20 cellular contexts compared by ENCODE assay signal in genomic region chr2:74291891-74292621, GRCh38. TPM values are rescaled to one million over a fixed set of nuclear protein-coding genes. Genes with fewer than 3 reads are reported as not detected.
DNase-seq lines count a peak whose midpoint lies in the region; ATAC-seq, FAIRE-seq and TF ChIP-seq lines count a peak whose summit lies in the region.
"Had no signal": no experiment of that assay in that cellular context is flagged by ENCODE, and none has a peak within 500 bp of the region (broad histone marks: within the 10 kb centered on the region; RNA-seq: fewer than 3 reads in every experiment).

No MANE protein-coding gene starts in this region.

- H3K27ac ChIP-seq in OCI-LY7 (ENCODE audit: low read depth, low read length, poor library complexity, severe bottlenecking): peak overlapping the region; percentile 72
- H3K27ac ChIP-seq in H1 (ENCODE audit: low read depth, low read length): no peak overlapping the region
- H3K27ac ChIP-seq: suprapubic skin had no signal

- H3K9me2 ChIP-seq in OCI-LY7 (ENCODE audit: insufficient read depth, low read length): no peaks in the 10 kb centered on the region

- no peak overlapping the region for H2BK120ac ChIP-seq in H1 (replicated peaks; ENCODE audit: low read depth, low read length)

- no peak overlapping the region for H3K4me3 Mint-ChIP-seq in activated naive CD8-positive, alpha-beta T cell
- H3K4me3 Mint-ChIP-seq in activated naive CD8-positive, alpha-beta T cell treated with anti-CD3 and anti-CD28 coated beads for 36 hours: no peak overlapping the region
- H3K4me3 Mint-ChIP-seq: HFFc6 had no signal

- DNase-seq in activated naive CD8-positive, alpha-beta T cell treated with anti-CD3 and anti-CD28 coated beads for 36 hours: no peak
- DNase-seq in OCI-LY7 (ENCODE audit: low spot score) (no peak), H1 (ENCODE audit: low read depth in 1 of 2, low spot score in 2 of 2) (no peak), smooth muscle cell of the brain vasculature (ENCODE audit: low read depth, low spot score) (peak; percentile 37), NCI-H2227 treated with DMSO at 0.1 percent for 48 hours (lab: John Stamatoyannopoulos, UW) (no peak)
- DNase-seq: activated CD4-positive, alpha-beta T cell treated with anti-CD3 and anti-CD28 coated beads for 4 hours; activated T-cell treated with anti-CD3 and anti-CD28 coated beads for 4 hours; EL; HFFc6; hypothalamus; kidney glomerular epithelial cell; NCI-H510A treated with DMSO at 0.1 percent for 48 hours; OCI-M1; stimulated activated CD4-positive, alpha-beta T cell treated with anti-CD3 and anti-CD28 coated beads, Interleukin-4, amount 100 ng/mL, for 1 hour had no signal

- H3K36me3 ChIP-seq in OCI-LY7 (ENCODE audit: insufficient read depth, low read length) (no peaks in the 10 kb centered on the region), H1 (ENCODE audit: control insufficient read depth in 2 of 4, insufficient read depth in 4 of 4, low read length in 3 of 4) (no peaks in the 10 kb centered on the region)

- peaks cover 22% of the 10 kb centered on the region for H3K4me1 Mint-ChIP-seq in activated naive CD8-positive, alpha-beta T cell (ENCODE audit: low read depth)
- peaks cover 14% of the 10 kb centered on the region for H3K4me1 Mint-ChIP-seq in activated naive CD8-positive, alpha-beta T cell treated with anti-CD3 and anti-CD28 coated beads for 36 hours

- H3K23me2 ChIP-seq in H1 (ENCODE audit: low read depth, low read length): no peaks in the 10 kb centered on the region; the same call in 1 of the 2 replicates

- TF ChIP-seq CTCF in OCI-LY7 (conservative IDR thresholded peaks at IDR 0.05; ENCODE audit: low read length): no peak
- TF ChIP-seq CTCF in H1 (IDR thresholded peaks at IDR 0.05; ENCODE audit: control extremely low read depth in 1 of 3, insufficient read depth in 1 of 3, low read depth in 1 of 3, low read length in 3 of 3): no peak

- intact Hi-C loops in OCI-LY7 (cut with micrococcal nuclease; ENCODE audit: unreplicated experiment): no loop called here

- no peaks in the 10 kb centered on the region for H3K79me1 ChIP-seq in H1 (ENCODE audit: low read depth, low read length)

- no peak overlapping the region for H2BK12ac ChIP-seq in H1 (ENCODE audit: low read depth, low read length)

- H3K4me2 ChIP-seq in OCI-LY7 (ENCODE audit: low read length): peak overlapping the region; percentile 63; the same call in 1 of the 2 replicates
- no peak overlapping the region for H3K4me2 ChIP-seq in H1 (ENCODE audit: insufficient read depth in 1 of 2, low read depth in 2 of 2, low read length in 2 of 2)

- peak overlapping the region; percentile 52 for H3K27ac Mint-ChIP-seq in activated naive CD8-positive, alpha-beta T cell
- no peak overlapping the region for H3K27ac Mint-ChIP-seq in activated naive CD8-positive, alpha-beta T cell treated with anti-CD3 and anti-CD28 coated beads for 36 hours
- H3K27ac Mint-ChIP-seq: HFFc6 had no signal

- no peaks in the 10 kb centered on the region for H3K9me3 Mint-ChIP-seq in activated naive CD8-positive, alpha-beta T cell (ENCODE audit: low read depth)
- H3K9me3 Mint-ChIP-seq in activated naive CD8-positive, alpha-beta T cell treated with anti-CD3 and anti-CD28 coated beads for 36 hours: no peaks in the 10 kb centered on the region
- H3K9me3 Mint-ChIP-seq: HFFc6 had no signal

- H4K5ac ChIP-seq in H1 (ENCODE audit: insufficient read length, low read depth, low read length): no peak overlapping the region

- FAIRE-seq in H1 (lab: Jason Lieb, UNC): no peak
- FAIRE-seq: endometrium, HTR-8/SVneo had no signal

- no peak overlapping the region for H3K56ac ChIP-seq in H1 (replicated peaks; ENCODE audit: insufficient read length, low read depth, low read length)

- H4K20me1 ChIP-seq in OCI-LY7 (ENCODE audit: insufficient read depth, low read length): no peaks in the 10 kb centered on the region
- no peaks in the 10 kb centered on the region for H4K20me1 ChIP-seq in H1 (replicated peaks in 1 of 2; ENCODE audit: control insufficient read depth in 1 of 2, insufficient read depth in 2 of 2, low read length in 2 of 2)

- H3K79me2 ChIP-seq in OCI-LY7 (ENCODE audit: insufficient read depth, low read depth, low read length) (no peaks in the 10 kb centered on the region), H1 (ENCODE audit: control insufficient read depth in 1 of 2, insufficient read depth in 2 of 2, low read length in 2 of 2) (no peaks in the 10 kb centered on the region)

- no peak overlapping the region for H3K23ac ChIP-seq in H1 (ENCODE audit: insufficient read length)

- no peaks in the 10 kb centered on the region for H3K27me3 ChIP-seq in H1 (replicated peaks in 1 of 4; ENCODE audit: control insufficient read depth in 3 of 4, extremely low read depth in 1 of 4, insufficient read depth in 3 of 4, low read length in 3 of 4)
- H3K27me3 ChIP-seq: suprapubic skin had no signal

- no peak overlapping the region for H3K14ac ChIP-seq in H1 (ENCODE audit: insufficient read length)

- no peak overlapping the region for H3K9ac ChIP-seq in H1 (replicated peaks in 1 of 4; ENCODE audit: extremely low read depth in 1 of 4, low read depth in 3 of 4, low read length in 3 of 4)

- no peak overlapping the region for H2BK20ac ChIP-seq in H1 (ENCODE audit: low read length)

- no TSS peak for BruUV-seq in OCI-LY7 (replicated peaks; lab: Mats Ljungman, UMichigan)

- no peak overlapping the region for H4K91ac ChIP-seq in H1 (replicated peaks; ENCODE audit: insufficient read length, low read length)

- CTCF ChIA-PET in OCI-LY7 (lab: Charles Lee; ENCODE audit: unreplicated experiment) (no interaction called here), H1 (lab: Charles Lee; ENCODE audit: partially characterized antibody) (interaction anchor here (1.1 to 3.6 kb wide), 7 partner anchors 10 to 200 kb away, joined by 3 to 13 read pairs (median 5); no protein-coding TSS in a partner anchor)

- POLR2A ChIA-PET in OCI-LY7 (lab: Charles Lee): interaction anchor here (0.6 to 1.6 kb wide), 6 partner anchors 11 to 182 kb away, joined by 3 to 7 read pairs (median 3); partner anchors contain the start of gene MOB1A
- POLR2A ChIA-PET in H1 (lab: Charles Lee; ENCODE audit: partially characterized antibody): interaction anchor here (0.8 to 1.2 kb wide), 2 partner anchors 8 to 10 kb away, joined by 3 to 4 read pairs; no protein-coding TSS in a partner anchor

- peaks cover 7% of the 10 kb centered on the region for H3K36me3 Mint-ChIP-seq in activated naive CD8-positive, alpha-beta T cell
- no peaks in the 10 kb centered on the region for H3K36me3 Mint-ChIP-seq in activated naive CD8-positive, alpha-beta T cell treated with anti-CD3 and anti-CD28 coated beads for 36 hours

- ATAC-seq in GM21717 (IDR thresholded peaks at IDR 0.05; ENCODE audit: unreplicated experiment) (no peak), GM21390 (IDR thresholded peaks at IDR 0.05; ENCODE audit: unreplicated experiment) (no peak)

- no peak overlapping the region for H3K18ac ChIP-seq in H1 (ENCODE audit: extremely low read depth, low read length)

- no peak overlapping the region for H3K4ac ChIP-seq in H1 (replicated peaks; ENCODE audit: insufficient read length, low read depth, low read length)

- H3K4me3 ChIP-seq in OCI-LY7 (ENCODE audit: low read depth, low read length, poor library complexity, severe bottlenecking) (no peak overlapping the region), H1 (ENCODE audit: extremely low read depth in 1 of 4, insufficient read depth in 2 of 4, low read depth in 3 of 4, low read length in 4 of 4) (no peak overlapping the region)
- H3K4me3 ChIP-seq: suprapubic skin had no signal

- H4K8ac ChIP-seq in H1 (ENCODE audit: extremely low read depth, insufficient read depth, low read length): peak overlapping the region; percentile 2; the same call in 1 of the 2 replicates

- TF ChIP-seq POLR2A in H1 (IDR thresholded peaks at IDR 0.05; ENCODE audit: control extremely low read depth in 1 of 2, low read depth in 2 of 2, low read length in 2 of 2): no peak

- no peak for TF ChIP-seq EP300 in H1 (IDR thresholded peaks at IDR 0.05; ENCODE audit: borderline replicate concordance in 1 of 2, low read depth in 2 of 2, low read length in 2 of 2)

- no peak overlapping the region for H2AK5ac ChIP-seq in H1 (ENCODE audit: low read depth, low read length)

- H2AFZ ChIP-seq in OCI-LY7 (ENCODE audit: low read length) (peak overlapping the region; percentile 92; the same call in 1 of the 2 replicates), H1 (ENCODE audit: low read length) (no peak overlapping the region)

- TF ChIP-seq RAD21 in H1 (IDR thresholded peaks at IDR 0.05 in 1 of 2, conservative IDR thresholded peaks at IDR 0.05 in 1 of 2; ENCODE audit: low read depth in 2 of 2, low read length in 2 of 2): no peak

- no peaks in the 10 kb centered on the region for H3K27me3 Mint-ChIP-seq in activated naive CD8-positive, alpha-beta T cell
- H3K27me3 Mint-ChIP-seq in activated naive CD8-positive, alpha-beta T cell treated with anti-CD3 and anti-CD28 coated beads for 36 hours: no peaks in the 10 kb centered on the region

- no peak overlapping the region for H2BK5ac ChIP-seq in H1 (ENCODE audit: low read depth, low read length)

- 85% methylated on average over 6 of the region's 6 CpGs; no CpG with 5 or more reads in 1 of the 2 experiments for WGBS in H1 (ENCODE audit: extremely low coverage in 1 of 2, insufficient coverage in 1 of 2, insufficient read length in 1 of 2, insufficient replicate concordance in 2 of 2, low coverage in 1 of 2, low lambda C conversion rate in 2 of 2, missing lambda C conversion rate in 1 of 2), 2 experiments

- H3K9me3 ChIP-seq in OCI-LY7 (ENCODE audit: low read length) (no peaks in the 10 kb centered on the region), H1 (ENCODE audit: insufficient read depth in 2 of 2, low read depth in 1 of 2, low read length in 1 of 2) (no peaks in the 10 kb centered on the region)
- H3K9me3 ChIP-seq: suprapubic skin had no signal

- H3K4me1 ChIP-seq in OCI-LY7 (ENCODE audit: insufficient read depth, low read length, poor library complexity, severe bottlenecking): peaks cover 37% of the 10 kb centered on the region
- no peaks in the 10 kb centered on the region for H3K4me1 ChIP-seq in H1 (replicated peaks in 1 of 4; ENCODE audit: control insufficient read depth in 3 of 4, insufficient read depth in 4 of 4, low read length in 3 of 4)
- H3K4me1 ChIP-seq: suprapubic skin had no signal

- no peak overlapping the region for H2BK15ac ChIP-seq in H1 (ENCODE audit: low read length)

RNA-seq across cellular contexts. Expression of gene SLC4A5, which starts 51.2 kb away (rescaled TPM):
- total RNA-seq in activated naive CD8-positive, alpha-beta T cell treated with anti-CD3 and anti-CD28 coated beads for 36 hours: 1 to 10 TPM in 1 of 2 experiments, under 1 TPM in 1; 0.74 to 1.5 TPM
- total RNA-seq in OCI-LY7 (2014; rRNA removed; shearing (Covaris generic)): 1.1 and 1.2 TPM in 2 replicates
- 3.4 and 7.0 TPM in 2 replicates for total RNA-seq in OCI-LY7 (2022)
- total RNA-seq in H1 (2021; fragmentation: NEBNext Ultra II Directional; extraction: Animal tissue kit (Norgen Biotek cat#: 25700)): 0.52 and 0.86 TPM in 2 replicates
- 0.42 TPM in 2 replicates for polyA plus RNA-seq in H1 (2011; rRNA removed)
- polyA plus RNA-seq in H1 (2011; cell fraction: cytosol; rRNA removed): 0.62 TPM
- 2.2 TPM for polyA plus RNA-seq in H1 (2011; cell fraction: nucleus; rRNA removed)
- polyA plus RNA-seq in H1 (2012, experiment 1 of 2): 0.43 to 1.1 TPM (median 0.70 TPM) in 4 replicates
- 0.09 TPM for polyA plus RNA-seq in H1 (2012, experiment 2 of 2)
- polyA plus RNA-seq in H1 (2013, experiment 1 of 2): 0.39 TPM
- polyA plus RNA-seq in H1 (2013, experiment 2 of 2): 0.18 TPM
- polyA minus RNA-seq in H1 (2011; rRNA and poly(A)+ RNA removed): 0.56 TPM in 1 of 2 replicates, not detected in the other
- not detected for polyA minus RNA-seq in H1 (2011; cell fraction: cytosol; rRNA and poly(A)+ RNA removed)
- 3.6 TPM for polyA minus RNA-seq in H1 (2011; cell fraction: nucleus; rRNA and poly(A)+ RNA removed)
